11 cellular contexts compared by ENCODE assay signal in genomic region chr16:27332105-27332504, GRCh38. TPM values are rescaled to one million over a fixed set of nuclear protein-coding genes. Genes with fewer than 3 reads are reported as not detected.
DNase-seq lines count a peak whose midpoint lies in the region; ATAC-seq and TF ChIP-seq lines count a peak whose summit lies in the region.
"Had no signal": no experiment of that assay in that cellular context is flagged by ENCODE, and none has a peak within 500 bp of the region (broad histone marks: within the 10 kb centered on the region; RNA-seq: fewer than 3 reads in every experiment).

No MANE protein-coding gene starts in this region.

- CTCF ChIA-PET in activated naive CD4-positive, alpha-beta T cell treated with anti-CD3 and anti-CD28 coated beads, Interleukin-2, amount 10 ng/mL, durations not matched to agents 7 days and 5 days (lab: Charles Lee), result no interaction called here
- CTCF ChIA-PET in Caco-2 (lab: Charles Lee), result no interaction called here
- CTCF ChIA-PET in A673 (lab: Charles Lee), result no interaction called here

- DNase-seq in activated naive CD4-positive, alpha-beta T cell treated with anti-CD3 and anti-CD28 coated beads, Interleukin-2, amount 10 ng/mL, durations not matched to agents 7 days and 5 days, result no peak
- no peak for DNase-seq in activated naive CD4-positive, alpha-beta T cell (lab: John Stamatoyannopoulos, UW)
- DNase-seq in brain microvascular endothelial cell (peak; percentile 66), lower lobe of right lung (no peak), transverse colon (no peak), Caco-2 (no peak), HT-29 (ENCODE audit: low spot score) (no peak), A673 (ENCODE audit: low spot score) (no peak)
- DNase-seq: NCI-H226; stimulated activated CD8-positive, alpha-beta memory T cell treated with anti-CD3 and anti-CD28 coated beads, Interleukin-4, amount 100 ng/mL, for 48 hours had no signal

- TF ChIP-seq EP300 in transverse colon (IDR thresholded peaks at IDR 0.05; ENCODE audit: low read depth), result no peak

- no peak overlapping the region for H3K4me3 Mint-ChIP-seq in activated naive CD4-positive, alpha-beta T cell treated with anti-CD3 and anti-CD28 coated beads, Interleukin-2, amount 10 ng/mL, durations not matched to agents 7 days and 5 days
- no peak overlapping the region for H3K4me3 Mint-ChIP-seq in Caco-2 (ENCODE audit: unreplicated experiment)

- no peak overlapping the region for H3K4me3 ChIP-seq in brain microvascular endothelial cell (ENCODE audit: low read depth, low read length)
- H3K4me3 ChIP-seq in lower lobe of right lung, result no peak overlapping the region
- H3K4me3 ChIP-seq in transverse colon, result no peak overlapping the region
- no peak overlapping the region for H3K4me3 ChIP-seq in Caco-2 (ENCODE audit: low read depth, low read length)
- H3K4me3 ChIP-seq in A673 (ENCODE audit: low read depth, low read length, poor library complexity, severe bottlenecking), result no peak overlapping the region

- H3K36me3 ChIP-seq in brain microvascular endothelial cell (replicated peaks) (peaks cover 21% of the 10 kb centered on the region), lower lobe of right lung (peaks cover 55% of the 10 kb centered on the region), transverse colon (peaks cover 0 to 22% (median 3%) of the 10 kb centered on the region in 4 donors), Caco-2 (ENCODE audit: control insufficient read depth, insufficient read depth, low read length) (peaks cover 2% of the 10 kb centered on the region), A673 (ENCODE audit: insufficient read depth, low read length, poor library complexity, severe bottlenecking) (no peaks in the 10 kb centered on the region)

- intact Hi-C loops in lower lobe of right lung (cut with DNase I), result no loop called here
- intact Hi-C loops in transverse colon (cut with DNase I; ENCODE audit: low total_unique reads), result no loop called here
- intact Hi-C loops in Caco-2 (cut with micrococcal nuclease; ENCODE audit: unreplicated experiment), result no loop called here
- intact Hi-C loops in A673 (cut with micrococcal nuclease; ENCODE audit: unreplicated experiment), result no loop called here

- no peaks in the 10 kb centered on the region for H3K27me3 ChIP-seq in brain microvascular endothelial cell (replicated peaks)
- no peaks in the 10 kb centered on the region for H3K27me3 ChIP-seq in lower lobe of right lung (ENCODE audit: low read depth)
- H3K27me3 ChIP-seq in transverse colon, result no peaks in the 10 kb centered on the region
- no peaks in the 10 kb centered on the region for H3K27me3 ChIP-seq in Caco-2 (replicated peaks; ENCODE audit: control insufficient read depth, insufficient read depth, low read length)
- no peaks in the 10 kb centered on the region for H3K27me3 ChIP-seq in A673 (replicated peaks; ENCODE audit: insufficient read depth, low read depth, low read length, poor library complexity)

- H3K27ac Mint-ChIP-seq in activated naive CD4-positive, alpha-beta T cell treated with anti-CD3 and anti-CD28 coated beads, Interleukin-2, amount 10 ng/mL, durations not matched to agents 7 days and 5 days, result peak overlapping the region; percentile 52
- H3K27ac Mint-ChIP-seq in Caco-2 (ENCODE audit: unreplicated experiment), result no peak overlapping the region

- ATAC-seq in lower lobe of right lung, result no peak
- ATAC-seq: HCT116 had no signal

- in situ Hi-C loops in brain microvascular endothelial cell (cut with HindIII; ENCODE audit: low pct_ligation_motif_present, low sequenced_read_pairs), result no loop called here
- in situ Hi-C loops in transverse colon (cut with MboI; ENCODE audit: low pct_ligation_motif_present in 1 of 4, low pct_unique_long_range_greater_than_20kb in 1 of 4, low sequenced_read_pairs in 3 of 4), result loop anchor here in 2 of 4 donors (25.0 kb wide), 1 partner anchor 95 kb away; no protein-coding TSS in a partner anchor

- H3K4me1 ChIP-seq in lower lobe of right lung (peaks cover 98% of the 10 kb centered on the region), transverse colon (peaks cover 23 to 55% (median 30%) of the 10 kb centered on the region in 4 donors), Caco-2 (no peaks in the 10 kb centered on the region), A673 (ENCODE audit: insufficient read depth, low read length, poor library complexity, severe bottlenecking) (peaks cover 26% of the 10 kb centered on the region)

- peak overlapping the region; percentile 99 for H3K27ac ChIP-seq in brain microvascular endothelial cell
- peak overlapping the region; percentile 91 for H3K27ac ChIP-seq in lower lobe of right lung
- peak overlapping the region; percentile 93 to 99 (median 99) for H3K27ac ChIP-seq in transverse colon
- H3K27ac ChIP-seq in A673 (ENCODE audit: low read depth, low read length, poor library complexity, severe bottlenecking), result no peak overlapping the region

- 71 to 83% methylated on average over 1 to 6 of the region's 6 CpGs for WGBS in transverse colon (ENCODE audit: low coverage in 1 of 2), 2 donors

- H3K9me3 ChIP-seq in lower lobe of right lung (no peaks in the 10 kb centered on the region), transverse colon (no peaks in the 10 kb centered on the region), Caco-2 (no peaks in the 10 kb centered on the region), A673 (ENCODE audit: low read depth, low read length, poor library complexity, severe bottlenecking) (no peaks in the 10 kb centered on the region)

- POLR2A ChIA-PET in Caco-2 (lab: Charles Lee) (no interaction called here), A673 (lab: Charles Lee; ENCODE audit: low non-redundant PET) (no interaction called here)

- H3K9me3 Mint-ChIP-seq in activated naive CD4-positive, alpha-beta T cell treated with anti-CD3 and anti-CD28 coated beads, Interleukin-2, amount 10 ng/mL, durations not matched to agents 7 days and 5 days, result no peaks in the 10 kb centered on the region
- no peaks in the 10 kb centered on the region for H3K9me3 Mint-ChIP-seq in Caco-2 (ENCODE audit: unreplicated experiment)

- TF ChIP-seq CTCF in brain microvascular endothelial cell (IDR thresholded peaks at IDR 0.05; ENCODE audit: low read depth, low read length, missing control alignments) (no peak), lower lobe of right lung (IDR thresholded peaks at IDR 0.05) (no peak), transverse colon (IDR thresholded peaks at IDR 0.05) (no peak), Caco-2 (IDR thresholded peaks at IDR 0.05; ENCODE audit: insufficient read depth in 1 of 2, low read depth in 1 of 2, low read length in 1 of 2, severe bottlenecking in 1 of 2, unreplicated experiment in 1 of 2) (no peak), A673 (conservative IDR thresholded peaks at IDR 0.05; ENCODE audit: low read depth, low read length) (no peak)

- no peaks in the 10 kb centered on the region for H3K27me3 Mint-ChIP-seq in activated naive CD4-positive, alpha-beta T cell treated with anti-CD3 and anti-CD28 coated beads, Interleukin-2, amount 10 ng/mL, durations not matched to agents 7 days and 5 days
- no peaks in the 10 kb centered on the region for H3K27me3 Mint-ChIP-seq in Caco-2 (ENCODE audit: insufficient read depth, unreplicated experiment)

- TF ChIP-seq POLR2A in transverse colon (IDR thresholded peaks at IDR 0.05), result no peak

- BruUV-seq in Caco-2 (replicated peaks; lab: Mats Ljungman, UMichigan) (no TSS peak), A673 (replicated peaks; lab: Mats Ljungman, UMichigan) (no TSS peak)

- H3K4me1 Mint-ChIP-seq in activated naive CD4-positive, alpha-beta T cell treated with anti-CD3 and anti-CD28 coated beads, Interleukin-2, amount 10 ng/mL, durations not matched to agents 7 days and 5 days, result peaks cover 72% of the 10 kb centered on the region
- no peaks in the 10 kb centered on the region for H3K4me1 Mint-ChIP-seq in Caco-2 (ENCODE audit: low read depth, unreplicated experiment)

- peaks cover 80% of the 10 kb centered on the region for H3K36me3 Mint-ChIP-seq in activated naive CD4-positive, alpha-beta T cell treated with anti-CD3 and anti-CD28 coated beads, Interleukin-2, amount 10 ng/mL, durations not matched to agents 7 days and 5 days
- H3K36me3 Mint-ChIP-seq in Caco-2 (ENCODE audit: insufficient read depth, unreplicated experiment), result no peaks in the 10 kb centered on the region

RNA-seq across cellular contexts. Expression of gene IL4R, which starts 18.3 kb away (rescaled TPM):
- 143 TPM for total RNA-seq in lower lobe of right lung
- 100 to 1,000 TPM; 106 to 235 (median 156) TPM for total RNA-seq in transverse colon
- total RNA-seq in Caco-2 (2022), result 32.6 and 34.4 TPM in 2 replicates
- 49.1 and 58.2 TPM in 2 replicates for total RNA-seq in HT-29 (2014; rRNA removed; shearing (Covaris generic))
- total RNA-seq in A673 (2021), result 22.9 and 27.4 TPM in 2 replicates
